8 cellular contexts compared by ENCODE assay signal in genomic region chr6:166313255-166314070, GRCh38. TPM values are rescaled to one million over a fixed set of nuclear protein-coding genes. Genes with fewer than 3 reads are reported as not detected.
DNase-seq lines count a peak whose midpoint lies in the region; ATAC-seq and TF ChIP-seq lines count a peak whose summit lies in the region.

No MANE protein-coding gene starts in this region.

- H3K4me3 ChIP-seq in psoas muscle, result no peak overlapping the region

- ATAC-seq in Right ventricle myocardium inferior, result peak; percentile 74
- peak; percentile 65 for ATAC-seq in HG02759 (IDR thresholded peaks at IDR 0.05; ENCODE audit: unreplicated experiment)
- peak in 3 of 4 donors; percentile 57 to 82 (median 77) for ATAC-seq in psoas muscle

- no peaks in the 10 kb centered on the region for H3K4me1 ChIP-seq in psoas muscle

- DNase-seq in Right ventricle myocardium inferior (ENCODE audit: missing footprints), result no peak
- DNase-seq in cardiac septum (ENCODE audit: low spot score), result no peak
- DNase-seq in NCI-H2171 (lab: John Stamatoyannopoulos, UW), result peak; percentile 17
- DNase-seq in activated T-cell treated with anti-CD3 and anti-CD28 coated beads, Interleukin-2, amount 50 U/mL, for 48 hours, result peak; percentile 61 to 70
- DNase-seq in germinal center (ENCODE audit: low spot score), result peak; percentile 76
- DNase-seq in psoas muscle, result no peak
- DNase-seq in KG1 (lab: John Stamatoyannopoulos, UW), result no peak

- no peaks in the 10 kb centered on the region for H3K9me3 ChIP-seq in psoas muscle

- intact Hi-C loops in Right ventricle myocardium inferior (cut with DNase I), result loop anchor here (1.0 kb wide), 1 partner anchor 88 kb away; no protein-coding TSS in a partner anchor
- intact Hi-C loops in cardiac septum (cut with DNase I), result loop anchor here (2.0 kb wide), 1 partner anchor 87 kb away; no protein-coding TSS in a partner anchor
- intact Hi-C loops in psoas muscle (cut with DNase I), result loop anchor here in 1 of 2 donors (2.0 kb wide), 1 partner anchor 87 kb away; no protein-coding TSS in a partner anchor

- H3K36me3 ChIP-seq in psoas muscle (ENCODE audit: insufficient read depth in 1 of 2, low read depth in 1 of 2), result no peaks in the 10 kb centered on the region

- peak; percentile 55 for TF ChIP-seq CTCF in psoas muscle (IDR thresholded peaks at IDR 0.05)

- no peak overlapping the region for H3K27ac ChIP-seq in psoas muscle

- WGBS in psoas muscle, 3 donors, result 54 to 60% (median 60%) methylated on average over 18 of the region's 18 CpGs

- peaks cover 0 to 11% (median 4%) of the 10 kb centered on the region in 3 donors for H3K27me3 ChIP-seq in psoas muscle (ENCODE audit: insufficient read depth in 3 of 3, low read length in 2 of 3)

RNA-seq across cellular contexts. Expression of gene PRR18, which starts 5.3 kb away (rescaled TPM):
- total RNA-seq in Right ventricle myocardium inferior, result 0.11 TPM
- 0.13 TPM for total RNA-seq in cardiac septum
- not detected for total RNA-seq in psoas muscle
- under 1 TPM in 2 of 3 donors, not detected in 1; 0.03 to 0.08 TPM for polyA plus RNA-seq in psoas muscle

RNA-seq across cellular contexts. Expression of gene SFT2D1, which starts 28.9 kb away (rescaled TPM):
- total RNA-seq in Right ventricle myocardium inferior (21.9 TPM), cardiac septum (25.1 TPM), psoas muscle (10 to 100 TPM; 11.6 to 16.4 (median 14.2) TPM)
- 10 to 100 TPM; 17.6 to 54.9 (median 30.4) TPM for polyA plus RNA-seq in psoas muscle

Comparison
In these comparisons a context has a peak if more than half of its experiments do, and no peak if none do; other contexts are left out.
1. DNase-seq: peak in NCI-H2171 (single experiment), activated T-cell treated with anti-CD3 and anti-CD28 coated beads, Interleukin-2, amount 50 U/mL, for 48 hours (2 of 2) and germinal center (single experiment); none in Right ventricle myocardium inferior (single experiment), cardiac septum (single experiment), psoas muscle (0 of 2) and KG1 (single experiment).
2. Peak in every context shown above with its lines, with median percentiles within 50 percentile points of each other: ATAC-seq.